Comparison of ENCODE assay signal across 10 cellular contexts in genomic region chr10:110058215-110058614, GRCh38. TPM values are rescaled to one million over a fixed set of nuclear protein-coding genes. Genes with fewer than 3 reads are reported as not detected.
DNase-seq lines count a peak whose midpoint lies in the region; ATAC-seq and TF ChIP-seq lines count a peak whose summit lies in the region.
"Had no signal": no experiment of that assay in that cellular context is flagged by ENCODE, and none has a peak within 500 bp of the region (broad histone marks: within the 10 kb centered on the region; RNA-seq: fewer than 3 reads in every experiment).

No MANE protein-coding gene starts in this region.

- no peak overlapping the region for H3K4me3 ChIP-seq in PC-3 (ENCODE audit: low read length)

- no peak overlapping the region for H3K4me2 ChIP-seq in PC-3 (ENCODE audit: low read length)

- BruUV-seq in PC-3 (replicated peaks; lab: Mats Ljungman, UMichigan): no TSS peak

- H3K4me3 Mint-ChIP-seq in activated CD4-positive, alpha-beta T cell treated with anti-CD3 and anti-CD28 coated beads, Interleukin-2, amount 10 ng/mL, durations not matched to agents 24 days and 14 days: peak overlapping the region; percentile 74
- H3K4me3 Mint-ChIP-seq in chondrocyte (ENCODE audit: unreplicated experiment): no peak overlapping the region

- peaks cover 4% of the 10 kb centered on the region for H3K36me3 Mint-ChIP-seq in activated CD4-positive, alpha-beta T cell treated with anti-CD3 and anti-CD28 coated beads, Interleukin-2, amount 10 ng/mL, durations not matched to agents 24 days and 14 days (ENCODE audit: low read depth)
- H3K36me3 Mint-ChIP-seq in chondrocyte (ENCODE audit: low read depth): no peaks in the 10 kb centered on the region

- H3K36me3 ChIP-seq in PC-3 (ENCODE audit: low read depth, low read length): no peaks in the 10 kb centered on the region

- no peaks in the 10 kb centered on the region for H3K9me2 ChIP-seq in PC-3 (replicated peaks; ENCODE audit: low read length)

- H2AFZ ChIP-seq in PC-3 (ENCODE audit: low read length): no peak overlapping the region

- H3K9ac ChIP-seq in PC-3 (ENCODE audit: low read length): no peak overlapping the region

- 0 out of 2 replicates have a peak, but pooled peaks cover 3% of the 10 kb centered on the region for H3K79me2 ChIP-seq in PC-3 (ENCODE audit: low read length)

- ATAC-seq in HG03342 (IDR thresholded peaks at IDR 0.05; ENCODE audit: unreplicated experiment) (peak; percentile 55), GM18907 (IDR thresholded peaks at IDR 0.05; ENCODE audit: unreplicated experiment) (no peak), PC-3 (no peak)
- peak; percentile 80 for ATAC-seq in stimulated activated naive CD8-positive, alpha-beta T cell treated with anti-CD3 and anti-CD28 coated beads, Interleukin-15, Interleukin-2, amounts not matched to agents 100 U/mL and 50 U/mL, for 24 hours

- no peak for TF ChIP-seq CTCF in chondrocyte (IDR thresholded peaks at IDR 0.05)
- TF ChIP-seq CTCF in PC-3 (conservative IDR thresholded peaks at IDR 0.05; ENCODE audit: low read depth, low read length): no peak

- no peaks in the 10 kb centered on the region for H3K9me3 ChIP-seq in PC-3 (ENCODE audit: low read length)

- peak overlapping the region; percentile 84 for H3K27ac Mint-ChIP-seq in activated CD4-positive, alpha-beta T cell treated with anti-CD3 and anti-CD28 coated beads, Interleukin-2, amount 10 ng/mL, durations not matched to agents 24 days and 14 days
- peak overlapping the region; percentile 87 for H3K27ac Mint-ChIP-seq in chondrocyte (ENCODE audit: unreplicated experiment)

- DNase-seq in activated CD4-positive, alpha-beta T cell treated with anti-CD3 and anti-CD28 coated beads, Interleukin-2, amount 10 ng/mL, durations not matched to agents 24 days and 14 days: no peak
- DNase-seq in activated CD4-positive, alpha-beta T cell treated with anti-CD3 and anti-CD28 coated beads, Interleukin-2, amount 50 U/mL, for 48 hours: no peak
- DNase-seq in chondrocyte (ENCODE audit: low spot score): no peak
- no peak for DNase-seq in stimulated activated naive CD8-positive, alpha-beta T cell treated with anti-CD3 and anti-CD28 coated beads, Interleukin-15, Interleukin-2, amounts not matched to agents 100 U/mL and 50 U/mL, for 24 hours
- DNase-seq in NCI-H345 treated with DMSO at 0.1 percent for 48 hours (lab: John Stamatoyannopoulos, UW; ENCODE audit: unreplicated experiment): no peak
- no peak for DNase-seq in PC-3
- DNase-seq: NCI-H1417 treated with DMSO at 0.1 percent for 48 hours, SIG-M5 had no signal

- H3K9me3 Mint-ChIP-seq in activated CD4-positive, alpha-beta T cell treated with anti-CD3 and anti-CD28 coated beads, Interleukin-2, amount 10 ng/mL, durations not matched to agents 24 days and 14 days: no peaks in the 10 kb centered on the region
- no peaks in the 10 kb centered on the region for H3K9me3 Mint-ChIP-seq in chondrocyte (ENCODE audit: low read depth)

- no peak overlapping the region for H3K27ac ChIP-seq in PC-3 (ENCODE audit: low read length)

- intact Hi-C loops in activated CD4-positive, alpha-beta T cell treated with anti-CD3 and anti-CD28 coated beads, Interleukin-2, amount 10 ng/mL, durations not matched to agents 24 days and 14 days (cut with micrococcal nuclease): loop anchor here (1.0 kb wide), 1 partner anchor 11 kb away; no protein-coding TSS in a partner anchor
- intact Hi-C loops in PC-3 (cut with micrococcal nuclease): no loop called here

- CTCF ChIA-PET in PC-3 (lab: Charles Lee): no interaction called here

- H4K20me1 ChIP-seq in PC-3 (ENCODE audit: low read length): no peaks in the 10 kb centered on the region

- H3K27me3 Mint-ChIP-seq in activated CD4-positive, alpha-beta T cell treated with anti-CD3 and anti-CD28 coated beads, Interleukin-2, amount 10 ng/mL, durations not matched to agents 24 days and 14 days: no peaks in the 10 kb centered on the region
- H3K27me3 Mint-ChIP-seq in chondrocyte (ENCODE audit: low read depth): no peaks in the 10 kb centered on the region

- peaks cover 56% of the 10 kb centered on the region for H3K4me1 Mint-ChIP-seq in activated CD4-positive, alpha-beta T cell treated with anti-CD3 and anti-CD28 coated beads, Interleukin-2, amount 10 ng/mL, durations not matched to agents 24 days and 14 days
- H3K4me1 Mint-ChIP-seq in chondrocyte (ENCODE audit: low read depth): peaks cover 70% of the 10 kb centered on the region

- H3K4me1 ChIP-seq in PC-3 (ENCODE audit: insufficient read depth, low read length): no peaks in the 10 kb centered on the region

- POLR2A ChIA-PET in PC-3 (lab: Charles Lee; ENCODE audit: unreplicated experiment): no interaction called here

- H3K27me3 ChIP-seq in PC-3 (ENCODE audit: low read length): no peaks in the 10 kb centered on the region

- no peaks in the 10 kb centered on the region for H3F3A ChIP-seq in PC-3 (ENCODE audit: low read length, unreplicated experiment)

RNA-seq across cellular contexts. Expression of gene ADD3, which starts 50.4 kb away (rescaled TPM):
- total RNA-seq in activated CD4-positive, alpha-beta T cell treated with anti-CD3 and anti-CD28 coated beads, Interleukin-2, amount 10 ng/mL, durations not matched to agents 24 days and 14 days: 28.4 and 28.9 TPM in 2 replicates
- total RNA-seq in chondrocyte (75.1 to 135 TPM (median 80.8 TPM) in 3 replicates), PC-3 (2014; rRNA removed) (25.7 and 30.3 TPM in 2 replicates)

Comparison
In these comparisons a context has a peak if more than half of its experiments do, and no peak if none do; other contexts are left out.
1. ATAC-seq: peak in HG03342 (single experiment) and stimulated activated naive CD8-positive, alpha-beta T cell treated with anti-CD3 and anti-CD28 coated beads, Interleukin-15, Interleukin-2, amounts not matched to agents 100 U/mL and 50 U/mL, for 24 hours (single experiment); none in GM18907 (single experiment) and PC-3 (single experiment).